27 cellular contexts compared by ENCODE assay signal in the genomic region with DNA sequence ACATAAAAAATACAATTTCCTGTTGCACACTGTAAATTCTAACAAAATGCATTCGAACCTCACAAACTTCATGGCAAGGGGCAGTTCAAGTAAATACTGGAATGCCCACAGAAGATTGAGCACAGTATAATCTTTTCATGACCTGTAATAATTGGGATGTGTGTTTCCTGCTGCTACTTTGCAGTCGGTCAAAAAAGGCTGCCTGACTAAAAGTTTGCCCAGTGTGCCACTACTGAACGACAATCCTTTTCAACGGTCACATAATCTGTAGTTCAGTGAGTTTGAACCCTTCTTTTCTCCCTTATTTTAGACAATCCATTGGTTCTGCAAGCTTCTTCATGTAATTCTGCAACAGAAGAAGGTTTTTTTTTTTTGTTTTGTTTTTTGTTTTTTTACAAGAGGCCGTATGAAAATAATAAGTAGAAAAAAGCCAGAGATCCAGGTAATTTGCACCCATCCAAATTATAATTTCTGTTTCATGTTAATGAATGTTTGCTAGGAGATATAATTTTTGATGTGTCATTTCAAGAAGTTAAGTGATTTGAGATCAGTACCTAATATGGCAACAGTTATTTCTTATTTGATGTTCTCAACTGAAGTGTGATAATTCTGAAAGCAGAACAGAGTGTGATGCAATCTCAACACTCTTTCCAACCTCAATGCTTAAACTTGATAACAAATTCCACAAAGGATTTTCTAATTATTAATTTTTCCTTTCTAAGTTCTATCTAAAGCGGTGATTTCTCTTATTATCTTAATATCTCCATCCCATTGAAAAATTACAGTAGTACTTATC.
DNase-seq lines count a peak whose midpoint lies in the region; ATAC-seq and TF ChIP-seq lines count a peak whose summit lies in the region.
"Had no signal": no experiment of that assay in that cellular context is flagged by ENCODE, and none has a peak within 500 bp of the region (broad histone marks: within the 10 kb centered on the region; RNA-seq: fewer than 3 reads in every experiment).

No MANE protein-coding gene starts in this region.

- H3K4me3 ChIP-seq in IMR-90 (ENCODE audit: insufficient read depth, low read depth, low read length) (no peak overlapping the region), right lobe of liver (no peak overlapping the region), Caco-2 (ENCODE audit: low read depth, low read length) (no peak overlapping the region)
- H3K4me3 ChIP-seq: body of pancreas, K562, sigmoid colon, stomach, thyroid gland had no signal

- TF ChIP-seq RAD21 in IMR-90 (IDR thresholded peaks at IDR 0.05; ENCODE audit: low read length), result no peak

- in situ Hi-C loops in IMR-90 (cut with MboI; ENCODE audit: low sequenced_read_pairs), result no loop called here

- dilution Hi-C loops in IMR-90 (cut with HindIII; ENCODE audit: low sequenced_read_pairs, unreplicated experiment), result no loop called here

- H3K36me3 Mint-ChIP-seq in Caco-2 (ENCODE audit: insufficient read depth, unreplicated experiment), result no peaks in the 10 kb centered on the region
- H3K36me3 Mint-ChIP-seq in activated CD8-positive, alpha-beta memory T cell treated with anti-CD3 and anti-CD28 coated beads, Interleukin-2, amount 10 ng/mL, durations not matched to agents 7 days and 5 days, result no peaks in the 10 kb centered on the region
- H3K36me3 Mint-ChIP-seq: CD8-positive, alpha-beta memory T cell; naive thymus-derived CD4-positive, alpha-beta T cell had no signal

- ATAC-seq in IMR-90 (ENCODE audit: low read depth) (no peak), right lobe of liver (peak in 3 of 4 donors; percentile 34 to 71 (median 46))
- no peak for ATAC-seq in activated CD8-positive, alpha-beta memory T cell treated with anti-CD3 and anti-CD28 coated beads, Interleukin-2, amount 10 ng/mL, durations not matched to agents 7 days and 5 days
- ATAC-seq: activated CD4-positive, CD25-positive, alpha-beta regulatory T cell treated with anti-CD3 and anti-CD28 coated beads, Interleukin-2, amount 50 U/mL, for 24 hours; activated naive CD8-positive, alpha-beta T cell treated with anti-CD3 and anti-CD28 coated beads, Interleukin-2, amount 50 U/mL, for 24 hours; body of pancreas; K562; naive thymus-derived CD4-positive, alpha-beta T cell; PC-3 had no signal

- H3K9ac ChIP-seq in IMR-90 (ENCODE audit: low read depth, low read length), result no peak overlapping the region

- no peak overlapping the region for H4K91ac ChIP-seq in IMR-90 (ENCODE audit: insufficient read depth, low read depth, low read length)

- no peak overlapping the region for H2AFZ ChIP-seq in IMR-90 (replicated peaks; ENCODE audit: low read length, poor library complexity)

- H3K27ac ChIP-seq in IMR-90 (ENCODE audit: insufficient read depth, low read length) (no peak overlapping the region), right lobe of liver (no peak overlapping the region)
- H3K27ac ChIP-seq: body of pancreas, neutrophil, sigmoid colon, stomach, thyroid gland had no signal

- no peak overlapping the region for H2AK5ac ChIP-seq in IMR-90 (ENCODE audit: low read depth, low read length)

- no peak overlapping the region for H2BK20ac ChIP-seq in IMR-90 (ENCODE audit: low read depth, low read length)

- H3K9me3 Mint-ChIP-seq in Caco-2 (ENCODE audit: unreplicated experiment), result no peaks in the 10 kb centered on the region
- peaks cover 5% of the 10 kb centered on the region for H3K9me3 Mint-ChIP-seq in activated CD8-positive, alpha-beta memory T cell treated with anti-CD3 and anti-CD28 coated beads, Interleukin-2, amount 10 ng/mL, durations not matched to agents 7 days and 5 days (ENCODE audit: low read depth)
- H3K9me3 Mint-ChIP-seq: endodermal cell had no signal

- H3K9me3 ChIP-seq in IMR-90 (ENCODE audit: control insufficient read depth, insufficient read depth, low read length), result no peaks in the 10 kb centered on the region
- H3K9me3 ChIP-seq in right lobe of liver, result no peaks in the 10 kb centered on the region
- no peaks in the 10 kb centered on the region for H3K9me3 ChIP-seq in Caco-2
- H3K9me3 ChIP-seq: BE2C, body of pancreas, neutrophil, sigmoid colon, stomach, thyroid gland had no signal

- H3K4me1 Mint-ChIP-seq in Caco-2 (ENCODE audit: low read depth, unreplicated experiment), result no peaks in the 10 kb centered on the region
- H3K4me1 Mint-ChIP-seq in activated CD8-positive, alpha-beta memory T cell treated with anti-CD3 and anti-CD28 coated beads, Interleukin-2, amount 10 ng/mL, durations not matched to agents 7 days and 5 days, result no peaks in the 10 kb centered on the region
- H3K4me1 Mint-ChIP-seq: activated naive CD8-positive, alpha-beta T cell treated with anti-CD3 and anti-CD28 coated beads, Interleukin-2, amount 50 U/mL, for 24 hours; CD8-positive, alpha-beta memory T cell; endodermal cell; naive thymus-derived CD4-positive, alpha-beta T cell had no signal

- no peak overlapping the region for H3K27ac Mint-ChIP-seq in Caco-2 (ENCODE audit: unreplicated experiment)
- no peak overlapping the region for H3K27ac Mint-ChIP-seq in activated CD8-positive, alpha-beta memory T cell treated with anti-CD3 and anti-CD28 coated beads, Interleukin-2, amount 10 ng/mL, durations not matched to agents 7 days and 5 days
- H3K27ac Mint-ChIP-seq: activated naive CD8-positive, alpha-beta T cell treated with anti-CD3 and anti-CD28 coated beads, Interleukin-2, amount 50 U/mL, for 24 hours; CD8-positive, alpha-beta memory T cell; endodermal cell; naive thymus-derived CD4-positive, alpha-beta T cell had no signal

- CTCF ChIA-PET in IMR-90 (lab: Yijun Ruan, JAX) (no interaction called here), Caco-2 (lab: Charles Lee) (no interaction called here)
- CTCF ChIA-PET in activated CD8-positive, alpha-beta memory T cell treated with anti-CD3 and anti-CD28 coated beads, Interleukin-2, amount 10 ng/mL, durations not matched to agents 7 days and 5 days (lab: Charles Lee), result no interaction called here

- no peak overlapping the region for H2BK5ac ChIP-seq in IMR-90 (ENCODE audit: low read depth, low read length, poor library complexity, severe bottlenecking)

- TF ChIP-seq POLR2A in IMR-90 (IDR thresholded peaks at IDR 0.05; ENCODE audit: low read depth, low read length), result no peak
- TF ChIP-seq POLR2A in right lobe of liver (IDR thresholded peaks at IDR 0.05), result no peak

- H3K56ac ChIP-seq in IMR-90 (ENCODE audit: extremely low read depth, insufficient read depth, low read length), result no peak overlapping the region

- H4K20me1 ChIP-seq in IMR-90 (ENCODE audit: insufficient read depth, low read length), result no peaks in the 10 kb centered on the region

- POLR2A ChIA-PET in IMR-90 (lab: Charles Lee; ENCODE audit: unreplicated experiment), result no interaction called here
- POLR2A ChIA-PET in Caco-2 (lab: Charles Lee), result no interaction called here

- H3K14ac ChIP-seq in IMR-90 (replicated peaks; ENCODE audit: low read depth, low read length), result no peak overlapping the region

- BruUV-seq in IMR-90 (replicated peaks; lab: Mats Ljungman, UMichigan) (no TSS peak), Caco-2 (replicated peaks; lab: Mats Ljungman, UMichigan) (no TSS peak)

- H3K4me1 ChIP-seq in IMR-90 (ENCODE audit: control insufficient read depth, insufficient read depth, low read length) (no peaks in the 10 kb centered on the region), right lobe of liver (no peaks in the 10 kb centered on the region), Caco-2 (no peaks in the 10 kb centered on the region)
- H3K4me1 ChIP-seq: BE2C, body of pancreas, sigmoid colon, stomach had no signal

- H3K4me2 ChIP-seq in IMR-90 (ENCODE audit: low read depth, low read length), result no peak overlapping the region

- intact Hi-C loops in IMR-90 (cut with micrococcal nuclease) (no loop called here), right lobe of liver (cut with DNase I) (no loop called here), Caco-2 (cut with micrococcal nuclease; ENCODE audit: unreplicated experiment) (no loop called here)

- peak; percentile 60 for DNase-seq in DMS 273 (lab: John Stamatoyannopoulos, UW; ENCODE audit: unreplicated experiment)
- no peak for DNase-seq in IMR-90
- DNase-seq in amniotic epithelial cell (ENCODE audit: low read depth), result peak; percentile 14
- no peak for DNase-seq in right lobe of liver
- DNase-seq in Caco-2, result no peak
- DNase-seq in NCI-H187 (lab: John Stamatoyannopoulos, UW), result no peak
- DNase-seq in activated CD8-positive, alpha-beta memory T cell treated with anti-CD3 and anti-CD28 coated beads, Interleukin-2, amount 10 ng/mL, durations not matched to agents 7 days and 5 days, result no peak
- DNase-seq: activated CD4-positive, alpha-beta T cell treated with anti-CD3 and anti-CD28 coated beads, Interleukin-2, amount 50 U/mL, for 4 hours; activated naive CD4-positive, alpha-beta T cell; activated naive CD8-positive, alpha-beta T cell treated with anti-CD3 and anti-CD28 coated beads, Interleukin-2, amount 50 U/mL, for 24 hours; BE2C; body of pancreas; CD8-positive, alpha-beta memory T cell; dermis blood vessel endothelial cell; endodermal cell; MM.1S; naive thymus-derived CD4-positive, alpha-beta T cell; NCI-H1436; PC-3; sigmoid colon; stimulated activated CD4-positive, alpha-beta T cell treated with anti-CD3 and anti-CD28 coated beads, Interleukin-4, amount 100 ng/mL, for 1 hour; stomach; T-helper 2 cell; thyroid gland had no signal

- no peak overlapping the region for H3K4me3 Mint-ChIP-seq in Caco-2 (ENCODE audit: unreplicated experiment)
- H3K4me3 Mint-ChIP-seq in activated CD8-positive, alpha-beta memory T cell treated with anti-CD3 and anti-CD28 coated beads, Interleukin-2, amount 10 ng/mL, durations not matched to agents 7 days and 5 days, result no peak overlapping the region
- H3K4me3 Mint-ChIP-seq: activated naive CD8-positive, alpha-beta T cell treated with anti-CD3 and anti-CD28 coated beads, Interleukin-2, amount 50 U/mL, for 24 hours; CD8-positive, alpha-beta memory T cell; endodermal cell; naive thymus-derived CD4-positive, alpha-beta T cell had no signal

- H3K27me3 Mint-ChIP-seq in Caco-2 (ENCODE audit: insufficient read depth, unreplicated experiment), result no peaks in the 10 kb centered on the region
- H3K27me3 Mint-ChIP-seq in activated CD8-positive, alpha-beta memory T cell treated with anti-CD3 and anti-CD28 coated beads, Interleukin-2, amount 10 ng/mL, durations not matched to agents 7 days and 5 days, result no peaks in the 10 kb centered on the region
- H3K27me3 Mint-ChIP-seq: activated naive CD8-positive, alpha-beta T cell treated with anti-CD3 and anti-CD28 coated beads, Interleukin-2, amount 50 U/mL, for 24 hours; CD8-positive, alpha-beta memory T cell; naive thymus-derived CD4-positive, alpha-beta T cell had no signal

- H3K23ac ChIP-seq in IMR-90 (ENCODE audit: low read depth, low read length), result no peak overlapping the region

- H3K27me3 ChIP-seq in IMR-90 (ENCODE audit: control insufficient read depth, insufficient read depth, low read length) (no peaks in the 10 kb centered on the region), right lobe of liver (no peaks in the 10 kb centered on the region), Caco-2 (replicated peaks; ENCODE audit: control insufficient read depth, insufficient read depth, low read length) (no peaks in the 10 kb centered on the region)
- H3K27me3 ChIP-seq: BE2C, body of pancreas, neutrophil, sigmoid colon, stomach, thyroid gland had no signal

- H3K79me1 ChIP-seq in IMR-90 (ENCODE audit: low read depth in 1 of 2, low read length in 2 of 2), result no peaks in the 10 kb centered on the region

- H4K8ac ChIP-seq in IMR-90 (ENCODE audit: low read depth in 2 of 2, low read length in 2 of 2), result no peak overlapping the region

- no peak overlapping the region for H2AK9ac ChIP-seq in IMR-90 (replicated peaks; ENCODE audit: low read depth, low read length, poor library complexity)

- H2BK15ac ChIP-seq in IMR-90 (ENCODE audit: low read depth, low read length), result no peak overlapping the region

- H2BK120ac ChIP-seq in IMR-90 (ENCODE audit: low read depth, low read length), result no peak overlapping the region

- no peak overlapping the region for H3K18ac ChIP-seq in IMR-90 (ENCODE audit: low read depth, low read length)

- H4K5ac ChIP-seq in IMR-90 (ENCODE audit: low read depth, low read length), result no peak overlapping the region

- no peak for TF ChIP-seq CTCF in IMR-90 (conservative IDR thresholded peaks at IDR 0.05; ENCODE audit: low read depth, low read length)
- TF ChIP-seq CTCF in right lobe of liver (IDR thresholded peaks at IDR 0.05), result no peak
- TF ChIP-seq CTCF in Caco-2 (IDR thresholded peaks at IDR 0.05; ENCODE audit: insufficient read depth in 1 of 2, low read depth in 1 of 2, low read length in 1 of 2, severe bottlenecking in 1 of 2, unreplicated experiment in 1 of 2), result no peak

- no peaks in the 10 kb centered on the region for H3K9me1 ChIP-seq in IMR-90 (ENCODE audit: insufficient read depth, low read length)

- no peak overlapping the region for H3K4ac ChIP-seq in IMR-90 (ENCODE audit: low read depth, low read length)

- H3K36me3 ChIP-seq in IMR-90 (ENCODE audit: control insufficient read depth, insufficient read depth, low read length) (no peaks in the 10 kb centered on the region), right lobe of liver (no peaks in the 10 kb centered on the region), Caco-2 (ENCODE audit: control insufficient read depth, insufficient read depth, low read length) (no peaks in the 10 kb centered on the region)
- H3K36me3 ChIP-seq: BE2C, neutrophil, sigmoid colon, stomach, thyroid gland had no signal

- no CpG with 5 or more reads among the region's 6 CpGs for WGBS in IMR-90 (ENCODE audit: extremely low coverage in 2 of 2, insufficient read length in 1 of 2), 2 experiments
- WGBS in right lobe of liver (ENCODE audit: insufficient coverage, low coverage, low lambda C conversion rate, missing lambda C conversion rate), result 35% methylated on average over 5 of the region's 6 CpGs

Comparison
In these comparisons a context has a peak if more than half of its experiments do, and no peak if none do; other contexts are left out.
1. DNase-seq: peak in DMS 273 (single experiment) and amniotic epithelial cell (single experiment); none in IMR-90 (single experiment), right lobe of liver (0 of 3), Caco-2 (0 of 2), NCI-H187 (0 of 2) and activated CD8-positive, alpha-beta memory T cell treated with anti-CD3 and anti-CD28 coated beads, Interleukin-2, amount 10 ng/mL, durations not matched to agents 7 days and 5 days (single experiment).
2. ATAC-seq: peak in right lobe of liver (3 of 4); none in IMR-90 (single experiment) and activated CD8-positive, alpha-beta memory T cell treated with anti-CD3 and anti-CD28 coated beads, Interleukin-2, amount 10 ng/mL, durations not matched to agents 7 days and 5 days (single experiment).